ENCODE assay signal across 9 cellular contexts in genomic region chr1:39272791-39273071, GRCh38.
DNase-seq lines count a peak whose midpoint lies in the region; ATAC-seq and TF ChIP-seq lines count a peak whose summit lies in the region.
"Had no signal": no experiment of that assay in that cellular context is flagged by ENCODE, and none has a peak within 500 bp of the region (broad histone marks: within the 10 kb centered on the region; RNA-seq: fewer than 3 reads in every experiment).

No MANE protein-coding gene starts in this region.

- H3K9me3 ChIP-seq in left ventricle myocardium inferior (replicated peaks) = no peaks in the 10 kb centered on the region
- H3K9me3 ChIP-seq in vagina = no peaks in the 10 kb centered on the region

- no peaks in the 10 kb centered on the region for H3K27me3 Mint-ChIP-seq in nephron progenitor cell (ENCODE audit: low read depth, poor library complexity)
- H3K27me3 Mint-ChIP-seq: memory B cell had no signal

- peak overlapping the region; percentile 33 for H3K27ac Mint-ChIP-seq in nephron progenitor cell
- H3K27ac Mint-ChIP-seq: memory B cell had no signal

- DNase-seq in left ventricle myocardium inferior (no peak), left cardiac atrium (no peak), cerebellar cortex (ENCODE audit: low spot score) (peak; percentile 69), nephron progenitor cell (no peak), vagina (ENCODE audit: extremely low spot score in 2 of 2) (no peak), OCI-M1 (lab: John Stamatoyannopoulos, UW) (no peak)
- DNase-seq in stimulated activated CD4-positive, alpha-beta T cell treated with anti-CD3 and anti-CD28 coated beads, Interleukin-15, amount 100 ng/mL, for 24 hours = no peak

- peaks cover 4% of the 10 kb centered on the region for H3K36me3 Mint-ChIP-seq in nephron progenitor cell (ENCODE audit: low read depth)

- no peaks in the 10 kb centered on the region for H3K9me3 Mint-ChIP-seq in nephron progenitor cell
- H3K9me3 Mint-ChIP-seq: memory B cell had no signal

- ATAC-seq in left cardiac atrium (no peak), GM18520 (IDR thresholded peaks at IDR 0.05; ENCODE audit: unreplicated experiment) (no peak)

- H3K4me1 ChIP-seq in left ventricle myocardium inferior (peaks cover 75% of the 10 kb centered on the region), vagina (peaks cover 81% of the 10 kb centered on the region)

- no peak for TF ChIP-seq CTCF in left ventricle myocardium inferior (IDR thresholded peaks at IDR 0.05; ENCODE audit: borderline replicate concordance)
- no peak for TF ChIP-seq CTCF in nephron progenitor cell (IDR thresholded peaks at IDR 0.05)
- no peak for TF ChIP-seq CTCF in vagina (IDR thresholded peaks at IDR 0.05)

- no peak for TF ChIP-seq POLR2A in vagina (IDR thresholded peaks at IDR 0.05)

- H3K4me3 Mint-ChIP-seq in nephron progenitor cell = no peak overlapping the region
- H3K4me3 Mint-ChIP-seq: memory B cell had no signal

- H3K4me1 Mint-ChIP-seq in nephron progenitor cell = peaks cover 53% of the 10 kb centered on the region

- H3K27ac ChIP-seq in left ventricle myocardium inferior (replicated peaks) (peak overlapping the region; percentile 53), vagina (peak overlapping the region; percentile 90)

- intact Hi-C loops in left ventricle myocardium inferior (cut with micrococcal nuclease) (no loop called here), left cardiac atrium (cut with DNase I) (no loop called here), vagina (cut with DNase I) (no loop called here)

- H3K36me3 ChIP-seq in left ventricle myocardium inferior = no peaks in the 10 kb centered on the region
- no peaks in the 10 kb centered on the region for H3K36me3 ChIP-seq in vagina

- H3K4me3 ChIP-seq in left ventricle myocardium inferior (no peak overlapping the region), vagina (no peak overlapping the region)

- H3K27me3 ChIP-seq in left ventricle myocardium inferior (ENCODE audit: low read depth) = no peaks in the 10 kb centered on the region
- no peaks in the 10 kb centered on the region for H3K27me3 ChIP-seq in vagina
